Comparison of ENCODE assay signal across 8 cellular contexts in the genomic region with DNA sequence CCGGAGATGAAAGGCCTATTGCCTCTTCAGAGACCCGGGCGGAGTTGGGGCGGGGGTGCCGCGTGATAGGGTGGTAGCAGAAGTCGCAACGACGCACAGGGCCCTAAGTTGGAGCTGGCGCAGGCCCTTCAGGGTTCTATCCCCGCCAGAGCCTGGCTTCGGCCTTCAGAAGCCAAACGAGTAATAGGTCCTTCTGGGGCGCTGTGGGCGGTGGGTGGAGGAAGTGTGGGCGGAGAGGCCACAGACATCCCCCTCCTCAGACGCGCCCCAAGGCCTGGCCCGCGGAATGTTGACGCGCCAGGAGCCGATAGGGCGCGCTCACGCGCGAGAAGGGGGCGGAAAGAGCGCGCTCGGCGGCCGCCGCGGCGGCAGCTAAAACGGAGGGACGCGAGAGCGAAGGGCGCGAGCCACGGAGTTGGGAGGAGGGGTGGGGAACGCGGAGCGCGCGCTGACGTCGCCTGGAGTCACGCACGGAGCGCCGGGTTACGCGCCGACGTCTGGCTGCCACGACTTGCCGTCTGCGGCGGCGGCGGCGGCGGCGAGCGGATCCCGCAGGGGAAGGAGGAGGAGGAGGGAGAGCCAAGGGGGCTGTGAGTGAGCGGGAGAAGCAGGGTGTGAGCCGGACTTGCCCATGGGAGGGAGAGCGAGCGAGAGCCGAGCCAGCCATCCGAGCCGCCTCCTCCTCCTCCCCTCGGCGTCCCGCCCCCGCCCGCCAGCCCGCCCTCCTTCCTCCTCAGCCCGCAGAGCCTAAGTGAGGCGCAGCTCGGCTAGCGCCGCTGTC. TPM values are rescaled to one million over a fixed set of nuclear protein-coding genes. Genes with fewer than 3 reads are reported as not detected.
DNase-seq lines count a peak whose midpoint lies in the region; ATAC-seq lines count a peak whose summit lies in the region.

No MANE protein-coding gene starts in this region.

- H3K27me3 ChIP-seq in CD4-positive, alpha-beta memory T cell (ENCODE audit: insufficient read depth, low read length), result no peaks in the 10 kb centered on the region
- H3K27me3 ChIP-seq in ectodermal cell (ENCODE audit: control insufficient read depth, insufficient read depth, low read length, poor library complexity, severe bottlenecking), result peaks cover 94% of the 10 kb centered on the region

- peak overlapping the region; percentile 94 for H3K27ac ChIP-seq in CD4-positive, alpha-beta memory T cell (ENCODE audit: low read depth, low read length)
- no peak overlapping the region for H3K27ac ChIP-seq in ectodermal cell (ENCODE audit: insufficient read depth, low read depth, low read length, poor library complexity, severe bottlenecking)

- no peaks in the 10 kb centered on the region for H3K9me3 ChIP-seq in CD4-positive, alpha-beta memory T cell (ENCODE audit: control insufficient read depth in 1 of 2, low read length in 2 of 2)
- H3K9me3 ChIP-seq in ectodermal cell (ENCODE audit: control insufficient read depth, low read length), result no peaks in the 10 kb centered on the region

- 0% methylated on average over 88 of the region's 88 CpGs for WGBS in ectodermal cell, 2 experiments

- peak overlapping the region; percentile 77 to 88 for H3K4me3 ChIP-seq in CD4-positive, alpha-beta memory T cell (ENCODE audit: low read length in 2 of 2)
- H3K4me3 ChIP-seq in ectodermal cell (ENCODE audit: insufficient read depth, low read depth, low read length), result peak overlapping the region; percentile 60

- peak overlapping the region; percentile 97 to 100 (median 99) for H3K27ac Mint-ChIP-seq in CD4-positive, alpha-beta memory T cell
- peak overlapping the region; percentile 98 for H3K27ac Mint-ChIP-seq in activated CD8-positive, alpha-beta T cell treated with anti-CD3 and anti-CD28 coated beads, Interleukin-2, amount 10 ng/mL, durations not matched to agents 7 days and 5 days

- H3K4me1 ChIP-seq in CD4-positive, alpha-beta memory T cell (ENCODE audit: insufficient read depth, low read length), result peaks cover 47% of the 10 kb centered on the region
- peaks cover 8% of the 10 kb centered on the region for H3K4me1 ChIP-seq in ectodermal cell (ENCODE audit: control insufficient read depth, insufficient read depth, low read length)

- H3K36me3 ChIP-seq in CD4-positive, alpha-beta memory T cell (ENCODE audit: insufficient read depth, low read length), result no peaks in the 10 kb centered on the region
- H3K36me3 ChIP-seq in ectodermal cell (ENCODE audit: control insufficient read depth, insufficient read depth, low read length), result no peaks in the 10 kb centered on the region

- intact Hi-C loops in CD4-positive, alpha-beta memory T cell (cut with micrococcal nuclease), result loop anchor here (1.0 to 10.0 kb wide), 9 partner anchors 8 to 1530 kb away; partner anchors contain the start of genes CYSTM1, HSPA9, MATR3 and TAF7

- no peaks in the 10 kb centered on the region for H3K27me3 Mint-ChIP-seq in CD4-positive, alpha-beta memory T cell
- H3K27me3 Mint-ChIP-seq in activated CD8-positive, alpha-beta T cell treated with anti-CD3 and anti-CD28 coated beads, Interleukin-2, amount 10 ng/mL, durations not matched to agents 7 days and 5 days (ENCODE audit: low read depth), result peaks cover 46% of the 10 kb centered on the region

- POLR2A ChIA-PET in CD4-positive, alpha-beta memory T cell (lab: Charles Lee; ENCODE audit: partially characterized antibody), result interaction anchor here (0.8 to 4.4 kb wide), 16 partner anchors 8 to 1770 kb away, joined by 3 to 33 read pairs (median 6); partner anchors contain the start of genes ANKHD1, CYSTM1, FAM53C and IK
- POLR2A ChIA-PET in activated CD8-positive, alpha-beta T cell treated with anti-CD3 and anti-CD28 coated beads, Interleukin-2, amount 10 ng/mL, durations not matched to agents 7 days and 5 days (lab: Charles Lee), result interaction anchor here (0.7 to 1.0 kb wide), 4 partner anchors 9 to 1532 kb away, joined by 3 to 5 read pairs (median 3); partner anchors contain the start of gene HSPA9

- CTCF ChIA-PET in CD4-positive, alpha-beta memory T cell (lab: Charles Lee; ENCODE audit: partially characterized antibody), result interaction anchor here (0.9 to 10.2 kb wide), 8 partner anchors 7 to 331 kb away, joined by 3 to 72 read pairs (median 5); partner anchors contain the start of gene PURA
- CTCF ChIA-PET in activated CD8-positive, alpha-beta T cell treated with anti-CD3 and anti-CD28 coated beads, Interleukin-2, amount 10 ng/mL, durations not matched to agents 7 days and 5 days (lab: Charles Lee), result interaction anchor here (0.8 to 3.5 kb wide), 10 partner anchors 10 to 245 kb away, joined by 3 to 17 read pairs (median 4); partner anchors contain the start of gene NRG2

- peak; percentile 95 to 96 (median 95) for DNase-seq in CD4-positive, alpha-beta memory T cell
- DNase-seq in NCI-H82 treated with DMSO at 0.1 percent for 48 hours (lab: John Stamatoyannopoulos, UW; ENCODE audit: unreplicated experiment) (peak; percentile 67), medulla oblongata (ENCODE audit: extremely low spot score) (peak; percentile 92)
- peak; percentile 95 for DNase-seq in activated CD8-positive, alpha-beta T cell treated with anti-CD3 and anti-CD28 coated beads, Interleukin-2, amount 10 ng/mL, durations not matched to agents 7 days and 5 days
- peak; percentile 86 to 89 (median 86) for DNase-seq in stimulated activated CD4-positive, alpha-beta T cell treated with anti-CD3 and anti-CD28 coated beads, TNF-alpha, amount 100 ng/mL, for 48 hours (ENCODE audit: low read depth in 3 of 3)

- H3K4me3 Mint-ChIP-seq in CD4-positive, alpha-beta memory T cell, result peak overlapping the region; percentile 92 to 100 (median 97)
- peak overlapping the region; percentile 83 for H3K4me3 Mint-ChIP-seq in activated CD8-positive, alpha-beta T cell treated with anti-CD3 and anti-CD28 coated beads, Interleukin-2, amount 10 ng/mL, durations not matched to agents 7 days and 5 days

- H3K36me3 Mint-ChIP-seq in CD4-positive, alpha-beta memory T cell, result peaks cover 3 to 15% of the 10 kb centered on the region in 2 donors
- peaks cover 3% of the 10 kb centered on the region for H3K36me3 Mint-ChIP-seq in activated CD8-positive, alpha-beta T cell treated with anti-CD3 and anti-CD28 coated beads, Interleukin-2, amount 10 ng/mL, durations not matched to agents 7 days and 5 days (ENCODE audit: low read depth)

- ATAC-seq in GM19395 (IDR thresholded peaks at IDR 0.05; ENCODE audit: unreplicated experiment) (peak; percentile 87), HG03558 (IDR thresholded peaks at IDR 0.05; ENCODE audit: extremely low read depth, unreplicated experiment) (peak; percentile 79)
- ATAC-seq in activated CD8-positive, alpha-beta T cell treated with anti-CD3 and anti-CD28 coated beads, Interleukin-2, amount 10 ng/mL, durations not matched to agents 7 days and 5 days, result peak; percentile 87

- H3K4me1 Mint-ChIP-seq in CD4-positive, alpha-beta memory T cell, result peaks cover 19 to 51% (median 39%) of the 10 kb centered on the region in 4 donors
- H3K4me1 Mint-ChIP-seq in activated CD8-positive, alpha-beta T cell treated with anti-CD3 and anti-CD28 coated beads, Interleukin-2, amount 10 ng/mL, durations not matched to agents 7 days and 5 days (ENCODE audit: low read depth), result peaks cover 40% of the 10 kb centered on the region

- H3K9me3 Mint-ChIP-seq in CD4-positive, alpha-beta memory T cell, result no peaks in the 10 kb centered on the region
- H3K9me3 Mint-ChIP-seq in activated CD8-positive, alpha-beta T cell treated with anti-CD3 and anti-CD28 coated beads, Interleukin-2, amount 10 ng/mL, durations not matched to agents 7 days and 5 days (ENCODE audit: insufficient read depth), result no peaks in the 10 kb centered on the region

RNA-seq across cellular contexts. Expression of gene PURA, which starts 6.4 kb away (rescaled TPM):
- total RNA-seq in CD4-positive, alpha-beta memory T cell, result 10 to 100 TPM; 31.2 to 36.2 TPM
- polyA plus RNA-seq in CD4-positive, alpha-beta memory T cell, result 1 to 10 TPM; 2.5 to 4.7 TPM
- total RNA-seq in activated CD8-positive, alpha-beta T cell treated with anti-CD3 and anti-CD28 coated beads, Interleukin-2, amount 10 ng/mL, durations not matched to agents 7 days and 5 days, result 10 to 100 TPM; 12.5 to 13.4 TPM
- 2.2 TPM for polyA plus RNA-seq in ectodermal cell (2013, experiment 1 of 4)
- polyA plus RNA-seq in ectodermal cell (2013, experiment 2 of 4), result 3.1 TPM
- polyA plus RNA-seq in ectodermal cell (2013, experiment 3 of 4), result 2.5 TPM
- polyA plus RNA-seq in ectodermal cell (2013, experiment 4 of 4), result 2.4 TPM

RNA-seq across cellular contexts. Expression of gene IGIP, which starts 18.2 kb away (rescaled TPM):
- total RNA-seq in CD4-positive, alpha-beta memory T cell, result 10 to 100 TPM; 13.7 to 14.9 TPM
- polyA plus RNA-seq in CD4-positive, alpha-beta memory T cell, result under 1 TPM; 0.27 to 0.78 TPM
- total RNA-seq in activated CD8-positive, alpha-beta T cell treated with anti-CD3 and anti-CD28 coated beads, Interleukin-2, amount 10 ng/mL, durations not matched to agents 7 days and 5 days, result 1 to 10 TPM; 2.4 to 2.7 TPM
- polyA plus RNA-seq in ectodermal cell (2013, experiment 1 of 4), result 0.59 TPM
- 1.00 TPM for polyA plus RNA-seq in ectodermal cell (2013, experiment 2 of 4)
- polyA plus RNA-seq in ectodermal cell (2013, experiment 3 of 4), result 0.43 TPM
- 0.69 TPM for polyA plus RNA-seq in ectodermal cell (2013, experiment 4 of 4)

Comparison
In these comparisons a context has a peak if more than half of its experiments do, and no peak if none do; other contexts are left out.
1. RNA of gene IGIP, which starts 18.2 kb away (total RNA-seq): 13.7 to 14.9 TPM in CD4-positive, alpha-beta memory T cell; 2.4 to 2.7 TPM in activated CD8-positive, alpha-beta T cell treated with anti-CD3 and anti-CD28 coated beads, Interleukin-2, amount 10 ng/mL, durations not matched to agents 7 days and 5 days; every median in the first group is over 4 times any median in the second.
2. Peak in every context shown above with its lines, with median percentiles within 50 percentile points of each other: DNase-seq and ATAC-seq.